ENCODE assay signal across 8 cellular contexts in the genomic region with DNA sequence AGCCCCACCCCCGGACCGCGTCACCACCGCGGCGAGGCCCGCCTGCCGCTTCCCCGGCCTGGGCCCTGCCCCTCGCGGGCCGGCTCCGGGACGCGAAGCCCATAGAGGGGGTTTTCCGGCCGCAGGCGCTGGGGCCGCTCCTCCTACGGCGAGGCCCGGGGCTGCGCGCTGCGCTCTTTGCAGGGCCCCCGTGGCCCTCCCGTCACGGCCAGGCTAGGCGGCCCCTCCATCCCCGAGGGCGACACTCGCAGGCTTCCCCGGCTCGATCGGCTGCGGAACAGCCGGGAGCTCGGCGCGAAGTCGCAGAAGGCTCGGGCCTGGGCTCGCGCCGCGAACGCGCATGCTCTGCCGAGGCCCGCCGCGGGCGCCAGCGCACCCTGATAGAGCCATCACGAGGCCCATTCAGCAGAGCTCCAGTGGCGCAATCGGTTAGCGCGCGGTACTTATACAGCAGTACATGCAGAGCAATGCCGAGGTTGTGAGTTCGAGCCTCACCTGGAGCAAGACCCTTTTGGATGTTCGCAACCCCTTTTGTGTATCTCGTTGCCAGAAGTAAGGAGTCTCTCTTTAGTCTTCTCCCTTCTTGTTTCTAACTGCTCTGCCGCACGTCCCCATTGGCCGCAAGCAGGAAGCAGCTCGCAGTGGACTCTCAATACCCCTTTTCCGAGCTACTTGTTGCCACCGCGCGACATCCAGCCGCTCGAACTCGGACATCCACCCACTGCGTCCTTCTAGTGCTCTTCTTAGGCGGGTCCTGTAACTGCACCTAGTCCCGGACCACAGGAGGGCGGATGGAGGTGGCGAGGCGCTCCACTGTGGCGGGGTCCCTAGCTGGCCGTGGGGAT. TPM values are rescaled to one million over a fixed set of nuclear protein-coding genes. Genes with fewer than 3 reads are reported as not detected.
DNase-seq lines count a peak whose midpoint lies in the region; ATAC-seq and TF ChIP-seq lines count a peak whose summit lies in the region.

No MANE protein-coding gene starts in this region.

- H3K4me3 Mint-ChIP-seq in activated T-cell treated with anti-CD3 and anti-CD28 coated beads, Interleukin-2, amount 50 U/mL, for 24 hours = peak overlapping the region; percentile 85

- ATAC-seq in GM21619 (IDR thresholded peaks at IDR 0.05; ENCODE audit: unreplicated experiment) = peak; percentile 65

- peak overlapping the region; percentile 96 for H3K27ac Mint-ChIP-seq in activated T-cell treated with anti-CD3 and anti-CD28 coated beads, Interleukin-2, amount 50 U/mL, for 24 hours

- no peaks in the 10 kb centered on the region for H3K9me3 Mint-ChIP-seq in activated T-cell treated with anti-CD3 and anti-CD28 coated beads, Interleukin-2, amount 50 U/mL, for 24 hours

- no peaks in the 10 kb centered on the region for H3K9me3 ChIP-seq in esophagus (ENCODE audit: control insufficient read depth in 2 of 2, insufficient read depth in 1 of 2, low read depth in 1 of 2, low read length in 1 of 2)

- no peak for TF ChIP-seq EP300 in Ishikawa (IDR thresholded peaks at IDR 0.05; ENCODE audit: borderline replicate concordance)

- peak overlapping the region; percentile 98 to 99 for H3K27ac ChIP-seq in esophagus (ENCODE audit: low read depth in 2 of 2, low read length in 1 of 2)

- no peaks in the 10 kb centered on the region for H3K27me3 Mint-ChIP-seq in activated T-cell treated with anti-CD3 and anti-CD28 coated beads, Interleukin-2, amount 50 U/mL, for 24 hours

- H3K27me3 ChIP-seq in esophagus (ENCODE audit: control insufficient read depth in 1 of 2, insufficient read depth in 2 of 2, low read length in 2 of 2) = no peaks in the 10 kb centered on the region

- peaks cover 20% of the 10 kb centered on the region for H3K4me1 Mint-ChIP-seq in activated T-cell treated with anti-CD3 and anti-CD28 coated beads, Interleukin-2, amount 50 U/mL, for 24 hours (ENCODE audit: low read depth)

- peaks cover 0 to 2% of the 10 kb centered on the region in 2 donors for H3K4me1 ChIP-seq in esophagus (ENCODE audit: control insufficient read depth in 2 of 2, insufficient read depth in 2 of 2, low read length in 1 of 2)

- peak overlapping the region; percentile 48 to 81 for H3K4me3 ChIP-seq in esophagus (ENCODE audit: low read depth in 1 of 2, low read length in 2 of 2)

- no peaks in the 10 kb centered on the region for H3K36me3 Mint-ChIP-seq in activated T-cell treated with anti-CD3 and anti-CD28 coated beads, Interleukin-2, amount 50 U/mL, for 24 hours (ENCODE audit: low read depth)

- TF ChIP-seq RAD21 in Ishikawa (IDR thresholded peaks at IDR 0.05; ENCODE audit: low read depth) = peak; percentile 11; the same call in 1 of the 2 replicates

- 0 to 1% methylated on average over 68 to 83 of the region's 83 CpGs for WGBS in esophagus, 2 donors

- H3K36me3 ChIP-seq in esophagus (ENCODE audit: control insufficient read depth in 2 of 2, insufficient read depth in 2 of 2, low read length in 1 of 2) = no peaks in the 10 kb centered on the region

- DNase-seq in DMS53 (lab: John Stamatoyannopoulos, UW) (peak; percentile 94), OCI-M2 (lab: John Stamatoyannopoulos, UW; ENCODE audit: unreplicated experiment) (peak; percentile 71), myocyte (ENCODE audit: low read depth) (peak; percentile 92)
- peak; percentile 99 for DNase-seq in activated T-cell treated with anti-CD3 and anti-CD28 coated beads, Interleukin-2, amount 50 U/mL, for 24 hours
- peak; percentile 87 for DNase-seq in stimulated activated CD8-positive, alpha-beta memory T cell treated with anti-CD3 and anti-CD28 coated beads, Interleukin-7, amount 100 ng/mL, for 4 hours (ENCODE audit: low read depth in 2 of 2)

TF ChIP-seq in Ishikawa, 13 proteins besides CTCF, POLR2A, EP300 and RAD21:
- peak; percentile 60; the same call in 1 of the 2 replicates for TF ChIP-seq YY1 (IDR thresholded peaks at IDR 0.05; ENCODE audit: low read depth)
- TF ChIP-seq CREB1 (IDR thresholded peaks at IDR 0.05; ENCODE audit: low read depth) = no peak
- peak; percentile 95 for TF ChIP-seq TEAD4 (IDR thresholded peaks at IDR 0.05)
- TF ChIP-seq, protein P1, sequence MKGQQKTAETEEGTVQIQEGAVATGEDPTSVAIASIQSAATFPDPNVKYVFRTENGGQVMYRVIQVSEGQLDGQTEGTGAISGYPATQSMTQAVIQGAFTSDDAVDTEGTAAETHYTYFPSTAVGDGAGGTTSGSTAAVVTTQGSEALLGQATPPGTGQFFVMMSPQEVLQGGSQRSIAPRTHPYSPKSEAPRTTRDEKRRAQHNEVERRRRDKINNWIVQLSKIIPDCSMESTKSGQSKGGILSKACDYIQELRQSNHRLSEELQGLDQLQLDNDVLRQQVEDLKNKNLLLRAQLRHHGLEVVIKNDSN (IDR thresholded peaks at IDR 0.05) = 0 out of 2 replicates have a peak, but pooled peaks have one; percentile 36
- peak; percentile 90 for TF ChIP-seq CEBPB (IDR thresholded peaks at IDR 0.05)
- 0 out of 2 replicates have a peak, but pooled peaks have one; percentile 5 for TF ChIP-seq TAF1 (IDR thresholded peaks at IDR 0.05; ENCODE audit: low read depth)
- TF ChIP-seq, protein P2, sequence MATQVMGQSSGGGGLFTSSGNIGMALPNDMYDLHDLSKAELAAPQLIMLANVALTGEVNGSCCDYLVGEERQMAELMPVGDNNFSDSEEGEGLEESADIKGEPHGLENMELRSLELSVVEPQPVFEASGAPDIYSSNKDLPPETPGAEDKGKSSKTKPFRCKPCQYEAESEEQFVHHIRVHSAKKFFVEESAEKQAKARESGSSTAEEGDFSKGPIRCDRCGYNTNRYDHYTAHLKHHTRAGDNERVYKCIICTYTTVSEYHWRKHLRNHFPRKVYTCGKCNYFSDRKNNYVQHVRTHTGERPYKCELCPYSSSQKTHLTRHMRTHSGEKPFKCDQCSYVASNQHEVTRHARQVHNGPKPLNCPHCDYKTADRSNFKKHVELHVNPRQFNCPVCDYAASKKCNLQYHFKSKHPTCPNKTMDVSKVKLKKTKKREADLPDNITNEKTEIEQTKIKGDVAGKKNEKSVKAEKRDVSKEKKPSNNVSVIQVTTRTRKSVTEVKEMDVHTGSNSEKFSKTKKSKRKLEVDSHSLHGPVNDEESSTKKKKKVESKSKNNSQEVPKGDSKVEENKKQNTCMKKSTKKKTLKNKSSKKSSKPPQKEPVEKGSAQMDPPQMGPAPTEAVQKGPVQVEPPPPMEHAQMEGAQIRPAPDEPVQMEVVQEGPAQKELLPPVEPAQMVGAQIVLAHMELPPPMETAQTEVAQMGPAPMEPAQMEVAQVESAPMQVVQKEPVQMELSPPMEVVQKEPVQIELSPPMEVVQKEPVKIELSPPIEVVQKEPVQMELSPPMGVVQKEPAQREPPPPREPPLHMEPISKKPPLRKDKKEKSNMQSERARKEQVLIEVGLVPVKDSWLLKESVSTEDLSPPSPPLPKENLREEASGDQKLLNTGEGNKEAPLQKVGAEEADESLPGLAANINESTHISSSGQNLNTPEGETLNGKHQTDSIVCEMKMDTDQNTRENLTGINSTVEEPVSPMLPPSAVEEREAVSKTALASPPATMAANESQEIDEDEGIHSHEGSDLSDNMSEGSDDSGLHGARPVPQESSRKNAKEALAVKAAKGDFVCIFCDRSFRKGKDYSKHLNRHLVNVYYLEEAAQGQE (IDR thresholded peaks at IDR 0.05; ENCODE audit: low read depth) = no peak
- TF ChIP-seq TCF12 (IDR thresholded peaks at IDR 0.05; ENCODE audit: low read depth) = peak; percentile 55; the same call in 1 of the 2 replicates
- TF ChIP-seq, protein P3, sequence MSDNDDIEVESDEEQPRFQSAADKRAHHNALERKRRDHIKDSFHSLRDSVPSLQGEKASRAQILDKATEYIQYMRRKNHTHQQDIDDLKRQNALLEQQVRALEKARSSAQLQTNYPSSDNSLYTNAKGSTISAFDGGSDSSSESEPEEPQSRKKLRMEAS (IDR thresholded peaks at IDR 0.05) = peak; percentile 85

RNA-seq across cellular contexts. Expression of a gene that starts 18.0 kb away (rescaled TPM):
- polyA plus RNA-seq in esophagus = 1 to 10 TPM; 3.0 to 6.9 TPM
- not detected in 2 replicates for total RNA-seq in myocyte
- 0.19 TPM for polyA plus RNA-seq in myocyte (2012)

RNA-seq across cellular contexts. Expression of a gene that starts 46.4 kb away (rescaled TPM):
- polyA plus RNA-seq in esophagus = 1 to 10 TPM in 1 of 2 donors, under 1 TPM in 1; 0.48 to 2.5 TPM
- total RNA-seq in myocyte = 0.32 and 1.0 TPM in 2 replicates
- polyA plus RNA-seq in myocyte (2012) = 0.69 TPM

Comparison
In these comparisons a context has a peak if more than half of its experiments do, and no peak if none do; other contexts are left out.
1. Peak in every context shown above with its lines: DNase-seq, ATAC-seq, H3K4me3 ChIP-seq and H3K27ac ChIP-seq.